In the genomic region with DNA sequence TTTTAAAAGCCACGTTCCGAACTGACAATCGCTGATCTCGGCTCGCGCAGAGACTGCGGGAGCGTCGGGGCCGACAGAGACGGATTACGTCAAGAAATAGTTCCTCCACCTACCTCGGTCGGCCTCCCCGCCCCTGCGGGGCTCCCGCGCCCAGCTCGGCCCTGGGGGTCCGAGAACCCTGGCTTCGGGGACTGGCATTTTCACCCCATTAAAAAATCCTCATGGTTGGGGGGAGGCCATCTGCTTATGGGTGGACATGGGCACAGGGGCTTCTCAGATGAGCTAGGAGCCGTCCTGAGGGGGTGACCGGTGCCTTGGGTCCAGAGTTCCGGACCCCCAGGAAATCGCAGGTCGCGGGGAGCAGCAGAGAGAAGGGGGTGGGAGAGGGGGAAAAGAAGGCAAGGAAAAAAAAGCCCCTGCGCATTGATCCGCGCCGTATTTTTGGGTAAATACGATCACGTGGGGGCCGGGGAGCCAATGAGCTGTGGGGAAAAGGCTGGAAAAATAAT, we compare ENCODE assay signal across 1 cellular context.
A peak's percentile ranks its signal among the peaks of the same experiment; 100 is the strongest.
TF ChIP-seq lines count a peak whose summit lies in the region.

No MANE protein-coding gene starts in this region.

TF ChIP-seq in K562, 482 proteins besides CTCF, POLR2A, EP300 and RAD21 (continued from another document and continues in another):
- TF ChIP-seq ZNF311 (CRISPR knock-in tag; IDR thresholded peaks at IDR 0.05) (no peak), SNIP1 (IDR thresholded peaks at IDR 0.05; ENCODE audit: low read depth) (no peak), ZNF324 (CRISPR knock-in tag; IDR thresholded peaks at IDR 0.05) (no peak), BRD4 (IDR thresholded peaks at IDR 0.05) (peak; percentile 43; the same call in 1 of the 2 replicates), HSF4 (CRISPR knock-in tag; IDR thresholded peaks at IDR 0.05; ENCODE audit: borderline replicate concordance) (no peak), FOSL1 (tag; conservative IDR thresholded peaks at IDR 0.05) (no peak), KDM1A (IDR thresholded peaks at IDR 0.05) (no peak), NCOA4 (IDR thresholded peaks at IDR 0.05; ENCODE audit: partially characterized antibody) (no peak), SNRNP70 (optimal IDR thresholded peaks at IDR 0.05; ENCODE audit: low read depth, low read length) (no peak), ZNF280B (CRISPR knock-in tag; IDR thresholded peaks at IDR 0.05) (no peak), ZNF41 (CRISPR knock-in tag; conservative IDR thresholded peaks at IDR 0.05) (no peak), ZFP30 (CRISPR knock-in tag; IDR thresholded peaks at IDR 0.05; ENCODE audit: borderline replicate concordance) (no peak), HIVEP1 (CRISPR knock-in tag; IDR thresholded peaks at IDR 0.05) (no peak), EGR1 (conservative IDR thresholded peaks at IDR 0.05) (no peak), HOMEZ (CRISPR knock-in tag; IDR thresholded peaks at IDR 0.05) (no peak), FOXJ2 (tag; IDR thresholded peaks at IDR 0.05) (no peak), NR3C1 (CRISPR knock-in tag; IDR thresholded peaks at IDR 0.05) (no peak), SRSF3 (IDR thresholded peaks at IDR 0.05; ENCODE audit: insufficient read depth, low read length) (0 out of 2 replicates have a peak, but pooled peaks have one; percentile 51), NKRF (IDR thresholded peaks at IDR 0.05; ENCODE audit: borderline replicate concordance) (peak; percentile 34; the same call in 1 of the 2 replicates), ZNF780A (CRISPR knock-in tag; IDR thresholded peaks at IDR 0.05) (no peak), IFI16 (CRISPR knock-in tag; IDR thresholded peaks at IDR 0.05) (no peak), TCF3 (CRISPR knock-in tag; IDR thresholded peaks at IDR 0.05) (no peak), RBM17 (IDR thresholded peaks at IDR 0.05; ENCODE audit: borderline replicate concordance, low read depth, low read length) (no peak), MCM7 (IDR thresholded peaks at IDR 0.05) (no peak), ARID3A (IDR thresholded peaks at IDR 0.05; ENCODE audit: borderline replicate concordance, low read depth, low read length) (no peak), C11orf30 (IDR thresholded peaks at IDR 0.05; ENCODE audit: low read depth) (no peak), ZNF77 (CRISPR knock-in tag; IDR thresholded peaks at IDR 0.05) (no peak), TOE1 (IDR thresholded peaks at IDR 0.05; ENCODE audit: borderline replicate concordance) (peak; percentile 86), TOE1 (CRISPR knock-in tag; IDR thresholded peaks at IDR 0.05; ENCODE audit: borderline replicate concordance, low read depth) (no peak), POLR2AphosphoS5 (IDR thresholded peaks at IDR 0.05; ENCODE audit: control insufficient read depth, insufficient read depth, low read depth, low read length) (no peak), CEBPB (tag; IDR thresholded peaks at IDR 0.05) (no peak)
- TF ChIP-seq, protein P1, sequence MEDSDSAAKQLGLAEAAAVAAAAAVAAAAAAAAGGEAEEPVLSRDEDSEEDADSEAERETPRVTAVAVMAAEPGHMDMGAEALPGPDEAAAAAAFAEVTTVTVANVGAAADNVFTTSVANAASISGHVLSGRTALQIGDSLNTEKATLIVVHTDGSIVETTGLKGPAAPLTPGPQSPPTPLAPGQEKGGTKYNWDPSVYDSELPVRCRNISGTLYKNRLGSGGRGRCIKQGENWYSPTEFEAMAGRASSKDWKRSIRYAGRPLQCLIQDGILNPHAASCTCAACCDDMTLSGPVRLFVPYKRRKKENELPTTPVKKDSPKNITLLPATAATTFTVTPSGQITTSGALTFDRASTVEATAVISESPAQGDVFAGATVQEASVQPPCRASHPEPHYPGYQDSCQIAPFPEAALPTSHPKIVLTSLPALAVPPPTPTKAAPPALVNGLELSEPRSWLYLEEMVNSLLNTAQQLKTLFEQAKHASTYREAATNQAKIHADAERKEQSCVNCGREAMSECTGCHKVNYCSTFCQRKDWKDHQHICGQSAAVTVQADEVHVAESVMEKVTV (CRISPR knock-in tag; IDR thresholded peaks at IDR 0.05) = no peak
- TF ChIP-seq, protein P2, sequence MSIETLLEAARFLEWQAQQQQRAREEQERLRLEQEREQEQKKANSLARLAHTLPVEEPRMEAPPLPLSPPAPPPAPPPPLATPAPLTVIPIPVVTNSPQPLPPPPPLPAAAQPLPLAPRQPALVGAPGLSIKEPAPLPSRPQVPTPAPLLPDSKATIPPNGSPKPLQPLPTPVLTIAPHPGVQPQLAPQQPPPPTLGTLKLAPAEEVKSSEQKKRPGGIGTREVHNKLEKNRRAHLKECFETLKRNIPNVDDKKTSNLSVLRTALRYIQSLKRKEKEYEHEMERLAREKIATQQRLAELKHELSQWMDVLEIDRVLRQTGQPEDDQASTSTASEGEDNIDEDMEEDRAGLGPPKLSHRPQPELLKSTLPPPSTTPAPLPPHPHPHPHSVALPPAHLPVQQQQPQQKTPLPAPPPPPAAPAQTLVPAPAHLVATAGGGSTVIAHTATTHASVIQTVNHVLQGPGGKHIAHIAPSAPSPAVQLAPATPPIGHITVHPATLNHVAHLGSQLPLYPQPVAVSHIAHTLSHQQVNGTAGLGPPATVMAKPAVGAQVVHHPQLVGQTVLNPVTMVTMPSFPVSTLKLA (conservative IDR thresholded peaks at IDR 0.05) = peak; percentile 84 to 85
- TF ChIP-seq, protein P3, sequence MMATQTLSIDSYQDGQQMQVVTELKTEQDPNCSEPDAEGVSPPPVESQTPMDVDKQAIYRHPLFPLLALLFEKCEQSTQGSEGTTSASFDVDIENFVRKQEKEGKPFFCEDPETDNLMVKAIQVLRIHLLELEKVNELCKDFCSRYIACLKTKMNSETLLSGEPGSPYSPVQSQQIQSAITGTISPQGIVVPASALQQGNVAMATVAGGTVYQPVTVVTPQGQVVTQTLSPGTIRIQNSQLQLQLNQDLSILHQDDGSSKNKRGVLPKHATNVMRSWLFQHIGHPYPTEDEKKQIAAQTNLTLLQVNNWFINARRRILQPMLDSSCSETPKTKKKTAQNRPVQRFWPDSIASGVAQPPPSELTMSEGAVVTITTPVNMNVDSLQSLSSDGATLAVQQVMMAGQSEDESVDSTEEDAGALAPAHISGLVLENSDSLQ (IDR thresholded peaks at IDR 0.05) = peak; percentile 91
- TF ChIP-seq, protein P4, sequence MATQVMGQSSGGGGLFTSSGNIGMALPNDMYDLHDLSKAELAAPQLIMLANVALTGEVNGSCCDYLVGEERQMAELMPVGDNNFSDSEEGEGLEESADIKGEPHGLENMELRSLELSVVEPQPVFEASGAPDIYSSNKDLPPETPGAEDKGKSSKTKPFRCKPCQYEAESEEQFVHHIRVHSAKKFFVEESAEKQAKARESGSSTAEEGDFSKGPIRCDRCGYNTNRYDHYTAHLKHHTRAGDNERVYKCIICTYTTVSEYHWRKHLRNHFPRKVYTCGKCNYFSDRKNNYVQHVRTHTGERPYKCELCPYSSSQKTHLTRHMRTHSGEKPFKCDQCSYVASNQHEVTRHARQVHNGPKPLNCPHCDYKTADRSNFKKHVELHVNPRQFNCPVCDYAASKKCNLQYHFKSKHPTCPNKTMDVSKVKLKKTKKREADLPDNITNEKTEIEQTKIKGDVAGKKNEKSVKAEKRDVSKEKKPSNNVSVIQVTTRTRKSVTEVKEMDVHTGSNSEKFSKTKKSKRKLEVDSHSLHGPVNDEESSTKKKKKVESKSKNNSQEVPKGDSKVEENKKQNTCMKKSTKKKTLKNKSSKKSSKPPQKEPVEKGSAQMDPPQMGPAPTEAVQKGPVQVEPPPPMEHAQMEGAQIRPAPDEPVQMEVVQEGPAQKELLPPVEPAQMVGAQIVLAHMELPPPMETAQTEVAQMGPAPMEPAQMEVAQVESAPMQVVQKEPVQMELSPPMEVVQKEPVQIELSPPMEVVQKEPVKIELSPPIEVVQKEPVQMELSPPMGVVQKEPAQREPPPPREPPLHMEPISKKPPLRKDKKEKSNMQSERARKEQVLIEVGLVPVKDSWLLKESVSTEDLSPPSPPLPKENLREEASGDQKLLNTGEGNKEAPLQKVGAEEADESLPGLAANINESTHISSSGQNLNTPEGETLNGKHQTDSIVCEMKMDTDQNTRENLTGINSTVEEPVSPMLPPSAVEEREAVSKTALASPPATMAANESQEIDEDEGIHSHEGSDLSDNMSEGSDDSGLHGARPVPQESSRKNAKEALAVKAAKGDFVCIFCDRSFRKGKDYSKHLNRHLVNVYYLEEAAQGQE (CRISPR knock-in tag; IDR thresholded peaks at IDR 0.05; ENCODE audit: low read depth) = no peak
- TF ChIP-seq, protein P5, sequence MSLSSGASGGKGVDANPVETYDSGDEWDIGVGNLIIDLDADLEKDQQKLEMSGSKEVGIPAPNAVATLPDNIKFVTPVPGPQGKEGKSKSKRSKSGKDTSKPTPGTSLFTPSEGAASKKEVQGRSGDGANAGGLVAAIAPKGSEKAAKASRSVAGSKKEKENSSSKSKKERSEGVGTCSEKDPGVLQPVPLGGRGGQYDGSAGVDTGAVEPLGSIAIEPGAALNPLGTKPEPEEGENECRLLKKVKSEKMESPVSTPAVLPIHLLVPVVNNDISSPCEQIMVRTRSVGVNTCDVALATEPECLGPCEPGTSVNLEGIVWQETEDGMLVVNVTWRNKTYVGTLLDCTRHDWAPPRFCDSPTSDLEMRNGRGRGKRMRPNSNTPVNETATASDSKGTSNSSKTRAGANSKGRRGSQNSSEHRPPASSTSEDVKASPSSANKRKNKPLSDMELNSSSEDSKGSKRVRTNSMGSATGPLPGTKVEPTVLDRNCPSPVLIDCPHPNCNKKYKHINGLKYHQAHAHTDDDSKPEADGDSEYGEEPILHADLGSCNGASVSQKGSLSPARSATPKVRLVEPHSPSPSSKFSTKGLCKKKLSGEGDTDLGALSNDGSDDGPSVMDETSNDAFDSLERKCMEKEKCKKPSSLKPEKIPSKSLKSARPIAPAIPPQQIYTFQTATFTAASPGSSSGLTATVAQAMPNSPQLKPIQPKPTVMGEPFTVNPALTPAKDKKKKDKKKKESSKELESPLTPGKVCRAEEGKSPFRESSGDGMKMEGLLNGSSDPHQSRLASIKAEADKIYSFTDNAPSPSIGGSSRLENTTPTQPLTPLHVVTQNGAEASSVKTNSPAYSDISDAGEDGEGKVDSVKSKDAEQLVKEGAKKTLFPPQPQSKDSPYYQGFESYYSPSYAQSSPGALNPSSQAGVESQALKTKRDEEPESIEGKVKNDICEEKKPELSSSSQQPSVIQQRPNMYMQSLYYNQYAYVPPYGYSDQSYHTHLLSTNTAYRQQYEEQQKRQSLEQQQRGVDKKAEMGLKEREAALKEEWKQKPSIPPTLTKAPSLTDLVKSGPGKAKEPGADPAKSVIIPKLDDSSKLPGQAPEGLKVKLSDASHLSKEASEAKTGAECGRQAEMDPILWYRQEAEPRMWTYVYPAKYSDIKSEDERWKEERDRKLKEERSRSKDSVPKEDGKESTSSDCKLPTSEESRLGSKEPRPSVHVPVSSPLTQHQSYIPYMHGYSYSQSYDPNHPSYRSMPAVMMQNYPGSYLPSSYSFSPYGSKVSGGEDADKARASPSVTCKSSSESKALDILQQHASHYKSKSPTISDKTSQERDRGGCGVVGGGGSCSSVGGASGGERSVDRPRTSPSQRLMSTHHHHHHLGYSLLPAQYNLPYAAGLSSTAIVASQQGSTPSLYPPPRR (CRISPR knock-in tag; IDR thresholded peaks at IDR 0.05; ENCODE audit: borderline replicate concordance) = no peak
- TF ChIP-seq, protein P6, sequence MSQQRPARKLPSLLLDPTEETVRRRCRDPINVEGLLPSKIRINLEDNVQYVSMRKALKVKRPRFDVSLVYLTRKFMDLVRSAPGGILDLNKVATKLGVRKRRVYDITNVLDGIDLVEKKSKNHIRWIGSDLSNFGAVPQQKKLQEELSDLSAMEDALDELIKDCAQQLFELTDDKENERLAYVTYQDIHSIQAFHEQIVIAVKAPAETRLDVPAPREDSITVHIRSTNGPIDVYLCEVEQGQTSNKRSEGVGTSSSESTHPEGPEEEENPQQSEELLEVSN (IDR thresholded peaks at IDR 0.05; ENCODE audit: borderline replicate concordance in 1 of 2, extremely low read depth in 1 of 2, insufficient read depth in 1 of 2, insufficient read length in 1 of 2, low read depth in 1 of 2, low read length in 1 of 2, poor library complexity in 1 of 2, severe bottlenecking in 1 of 2) = no peak
